Comparison of ENCODE assay signal across 31 cellular contexts in the genomic region with DNA sequence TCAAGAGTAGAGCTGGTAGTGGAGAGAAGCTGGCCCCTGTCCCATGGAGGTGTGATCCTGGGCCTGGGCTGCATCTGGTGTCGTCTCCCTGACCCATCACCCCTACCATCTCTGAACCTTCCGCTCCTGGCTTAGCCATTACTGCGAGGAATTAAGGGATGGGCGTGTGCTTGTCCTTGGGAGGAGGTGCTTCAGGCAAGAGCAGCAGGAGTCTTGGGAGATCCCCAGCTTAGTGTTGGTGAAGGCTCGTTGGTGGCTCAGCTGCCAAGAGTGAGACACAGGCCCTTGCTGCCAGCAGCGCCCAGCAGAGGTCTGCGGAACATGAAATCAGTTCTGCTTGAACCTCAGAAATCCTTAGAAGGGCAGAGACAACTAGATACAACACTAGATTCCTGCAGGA. TPM values are rescaled to one million over a fixed set of nuclear protein-coding genes. Genes with fewer than 3 reads are reported as not detected.
"Had no signal": no experiment of that assay in that cellular context is flagged by ENCODE, and none has a peak within 500 bp of the region (broad histone marks: within the 10 kb centered on the region; RNA-seq: fewer than 3 reads in every experiment).

No MANE protein-coding gene starts in this region.

- H3K4me1 ChIP-seq: heart right ventricle, parathyroid adenoma, right atrium auricular region, upper lobe of left lung had no signal

- H3K36me3 ChIP-seq: heart right ventricle, right atrium auricular region, stomach, thyroid gland, upper lobe of left lung had no signal

- H3K27ac Mint-ChIP-seq: activated CD4-positive, alpha-beta memory T cell treated with anti-CD3 and anti-CD28 coated beads for 36 hours; activated CD4-positive, alpha-beta T cell treated with anti-CD3 and anti-CD28 coated beads, Interleukin-2, amount 10 ng/mL, durations not matched to agents 24 days and 14 days; activated naive CD4-positive, alpha-beta T cell treated with anti-CD3 and anti-CD28 coated beads, Interleukin-2, amount 10 ng/mL, durations not matched to agents 7 days and 5 days; activated T-helper 1 cell treated with anti-CD3 and anti-CD28 coated beads, Interleukin-12 subunit alpha, Interleukin-12 subunit beta, Interleukin-2, Interleukin-4 antibody, amounts not matched to agents 30 ng/mL and 10 ng/mL and 1 ng/mL, durations not matched to agents 14 hours and 24 hours and 36 hours; dendritic cell treated with granulocyte-macrophage colony-stimulating factor and Interleukin-4, amounts not matched to agents 40 ng/mL and 50 ng/mL, for 4 days; mesothelial cell of epicardium; naive B cell; nephron progenitor cell; stimulated activated naive B cell treated with anti-CD40 and anti-IgM and Interleukin-4, amounts not matched to agents 10 μg/mL and 1 μg/mL and 100 μg/mL, for 72 hours had no signal

- DNase-seq: activated CD4-positive, alpha-beta memory T cell treated with anti-CD3 and anti-CD28 coated beads for 36 hours; activated CD4-positive, alpha-beta T cell treated with anti-CD3 and anti-CD28 coated beads, Interleukin-2, amount 10 ng/mL, durations not matched to agents 24 days and 14 days; activated CD4-positive, CD25-positive, alpha-beta regulatory T cell treated with anti-CD3 and anti-CD28 coated beads, Interleukin-2, amount 50 U/mL, for 72 hours; activated CD8-positive, alpha-beta memory T cell treated with anti-CD3 and anti-CD28 coated beads, Interleukin-2, amount 50 U/mL, for 4 hours; activated gamma-delta T cell; activated naive CD4-positive, alpha-beta T cell treated with anti-CD3 and anti-CD28 coated beads, Interleukin-2, amount 10 ng/mL, durations not matched to agents 7 days and 5 days; activated T-cell treated with anti-CD3 and anti-CD28 coated beads, Interleukin-2, amount 50 U/mL, for 1 hour; amniotic stem cell; caudate nucleus; effector CD4-positive, alpha-beta T cell; foreskin fibroblast; heart right ventricle; islet precursor cell; left cardiac atrium; mammary epithelial cell; naive B cell; nephron progenitor cell; occipital lobe; stimulated activated CD4-positive, alpha-beta T cell treated with anti-CD3 and anti-CD28 coated beads, Interleukin-15, amount 100 ng/mL, for 24 hours; stimulated activated CD4-positive, alpha-beta T cell treated with anti-CD3 and anti-CD28 coated beads, Interleukin-2, amount 100 ng/mL, for 24 hours; stimulated activated naive B cell treated with anti-CD40 and anti-IgM and Interleukin-4, amounts not matched to agents 10 μg/mL and 1 μg/mL and 100 μg/mL, for 72 hours; stomach; T-helper 1 cell; thyroid gland had no signal

- H3K27ac ChIP-seq: heart right ventricle, parathyroid adenoma, right atrium auricular region, stomach, thyroid gland, upper lobe of left lung, VCaP had no signal

- H3K4me3 Mint-ChIP-seq: activated CD4-positive, alpha-beta memory T cell treated with anti-CD3 and anti-CD28 coated beads for 36 hours; activated CD4-positive, alpha-beta T cell treated with anti-CD3 and anti-CD28 coated beads, Interleukin-2, amount 10 ng/mL, durations not matched to agents 24 days and 14 days; activated naive CD4-positive, alpha-beta T cell treated with anti-CD3 and anti-CD28 coated beads, Interleukin-2, amount 10 ng/mL, durations not matched to agents 7 days and 5 days; activated T-helper 1 cell treated with anti-CD3 and anti-CD28 coated beads, Interleukin-12 subunit alpha, Interleukin-12 subunit beta, Interleukin-2, Interleukin-4 antibody, amounts not matched to agents 30 ng/mL and 10 ng/mL and 1 ng/mL, durations not matched to agents 14 hours and 24 hours and 36 hours; dendritic cell treated with granulocyte-macrophage colony-stimulating factor and Interleukin-4, amounts not matched to agents 40 ng/mL and 50 ng/mL, for 4 days; mesothelial cell of epicardium; naive B cell; nephron progenitor cell; stimulated activated naive B cell treated with anti-CD40 and anti-IgM and Interleukin-4, amounts not matched to agents 10 μg/mL and 1 μg/mL and 100 μg/mL, for 72 hours had no signal

- H3K4me1 Mint-ChIP-seq: activated CD4-positive, alpha-beta T cell treated with anti-CD3 and anti-CD28 coated beads, Interleukin-2, amount 10 ng/mL, durations not matched to agents 24 days and 14 days; activated naive CD4-positive, alpha-beta T cell treated with anti-CD3 and anti-CD28 coated beads, Interleukin-2, amount 10 ng/mL, durations not matched to agents 7 days and 5 days; mesothelial cell of epicardium; naive B cell; stimulated activated naive B cell treated with anti-CD40 and anti-IgM and Interleukin-4, amounts not matched to agents 10 μg/mL and 1 μg/mL and 100 μg/mL, for 72 hours had no signal

- H3K4me3 ChIP-seq: heart right ventricle, right atrium auricular region, stomach, thyroid gland, upper lobe of left lung had no signal

- ATAC-seq: heart right ventricle; left cardiac atrium; stimulated activated naive B cell treated with anti-CD40 and anti-IgM and Interleukin-4, amounts not matched to agents 10 μg/mL and 1 μg/mL and 100 μg/mL, for 72 hours had no signal

- H3K9me3 Mint-ChIP-seq: activated CD4-positive, alpha-beta memory T cell treated with anti-CD3 and anti-CD28 coated beads for 36 hours; activated CD4-positive, alpha-beta T cell treated with anti-CD3 and anti-CD28 coated beads, Interleukin-2, amount 10 ng/mL, durations not matched to agents 24 days and 14 days; activated naive CD4-positive, alpha-beta T cell treated with anti-CD3 and anti-CD28 coated beads, Interleukin-2, amount 10 ng/mL, durations not matched to agents 7 days and 5 days; activated T-helper 1 cell treated with anti-CD3 and anti-CD28 coated beads, Interleukin-12 subunit alpha, Interleukin-12 subunit beta, Interleukin-2, Interleukin-4 antibody, amounts not matched to agents 30 ng/mL and 10 ng/mL and 1 ng/mL, durations not matched to agents 14 hours and 24 hours and 36 hours; dendritic cell treated with granulocyte-macrophage colony-stimulating factor and Interleukin-4, amounts not matched to agents 40 ng/mL and 50 ng/mL, for 4 days; mesothelial cell of epicardium; naive B cell; nephron progenitor cell; stimulated activated naive B cell treated with anti-CD40 and anti-IgM and Interleukin-4, amounts not matched to agents 10 μg/mL and 1 μg/mL and 100 μg/mL, for 72 hours had no signal

- H3K27me3 ChIP-seq: right atrium auricular region, thyroid gland, upper lobe of left lung had no signal

- H3K27me3 Mint-ChIP-seq: activated CD4-positive, alpha-beta memory T cell treated with anti-CD3 and anti-CD28 coated beads for 36 hours had no signal

- H3K9me3 ChIP-seq: heart right ventricle, right atrium auricular region, stomach, thyroid gland, upper lobe of left lung had no signal

- H3K36me3 Mint-ChIP-seq: activated CD4-positive, alpha-beta memory T cell treated with anti-CD3 and anti-CD28 coated beads for 36 hours; activated naive CD4-positive, alpha-beta T cell treated with anti-CD3 and anti-CD28 coated beads, Interleukin-2, amount 10 ng/mL, durations not matched to agents 7 days and 5 days; mesothelial cell of epicardium; naive B cell; stimulated activated naive B cell treated with anti-CD40 and anti-IgM and Interleukin-4, amounts not matched to agents 10 μg/mL and 1 μg/mL and 100 μg/mL, for 72 hours had no signal

RNA-seq across cellular contexts. Expression of a gene that starts 59.9 kb away (rescaled TPM):
- total RNA-seq: activated CD4-positive, alpha-beta T cell treated with anti-CD3 and anti-CD28 coated beads, Interleukin-2, amount 10 ng/mL, durations not matched to agents 24 days and 14 days; activated T-helper 1 cell treated with anti-CD3 and anti-CD28 coated beads, Interleukin-12 subunit alpha, Interleukin-12 subunit beta, Interleukin-2, Interleukin-4 antibody, amounts not matched to agents 30 ng/mL and 10 ng/mL and 1 ng/mL, durations not matched to agents 14 hours and 24 hours and 36 hours had no signal
